ENCODE assay signal across 12 cellular contexts in genomic region chr11:47377571-47378010, GRCh38. TPM values are rescaled to one million over a fixed set of nuclear protein-coding genes. Genes with fewer than 3 reads are reported as not detected.
DNase-seq lines count a peak whose midpoint lies in the region; ATAC-seq and TF ChIP-seq lines count a peak whose summit lies in the region.
"Had no signal": no experiment of that assay in that cellular context is flagged by ENCODE, and none has a peak within 500 bp of the region (broad histone marks: within the 10 kb centered on the region; RNA-seq: fewer than 3 reads in every experiment).

No MANE protein-coding gene starts in this region.

- peaks cover 45% of the 10 kb centered on the region for H3K4me1 ChIP-seq in OCI-LY1 (ENCODE audit: insufficient read depth, low read length, severe bottlenecking)
- H3K4me1 ChIP-seq in left ventricle myocardium inferior = no peaks in the 10 kb centered on the region

- no peaks in the 10 kb centered on the region for H3K9me3 ChIP-seq in OCI-LY1 (ENCODE audit: low read length)
- no peaks in the 10 kb centered on the region for H3K9me3 ChIP-seq in left ventricle myocardium inferior (replicated peaks)

- no peaks in the 10 kb centered on the region for H4K20me1 ChIP-seq in OCI-LY1 (ENCODE audit: insufficient read depth, low read length)

- peaks cover 14% of the 10 kb centered on the region; the same call in 1 of the 2 replicates for H3K79me2 ChIP-seq in OCI-LY1 (ENCODE audit: insufficient read depth, low read length)

- H3K27me3 ChIP-seq in OCI-LY1 (ENCODE audit: insufficient read depth, low read length) (no peaks in the 10 kb centered on the region), left ventricle myocardium inferior (ENCODE audit: low read depth) (no peaks in the 10 kb centered on the region)

- H3K36me3 ChIP-seq in OCI-LY1 (ENCODE audit: insufficient read depth, low read length) = peaks cover 21% of the 10 kb centered on the region
- H3K36me3 ChIP-seq in left ventricle myocardium inferior = no peaks in the 10 kb centered on the region

- H3K9me2 ChIP-seq in OCI-LY1 (ENCODE audit: low read depth, low read length) = no peaks in the 10 kb centered on the region

- H3K4me3 ChIP-seq in OCI-LY1 (ENCODE audit: low read depth, low read length, poor library complexity, severe bottlenecking) (peak overlapping the region; percentile 86), left ventricle myocardium inferior (peak overlapping the region; percentile 45), foreskin fibroblast (ENCODE audit: low read depth in 1 of 2, low read length in 2 of 2) (no peak overlapping the region)

- H3K27ac ChIP-seq in OCI-LY1 (ENCODE audit: low read depth, low read length, poor library complexity, severe bottlenecking) (peak overlapping the region; percentile 90), left ventricle myocardium inferior (replicated peaks) (peak overlapping the region; percentile 54)

- peaks cover 19% of the 10 kb centered on the region for H3K4me1 Mint-ChIP-seq in stimulated activated effector memory CD8-positive, alpha-beta T cell treated with anti-CD3 and anti-CD28 coated beads, Interleukin-12 subunit alpha, Interleukin-12 subunit beta, amount 100 ng/mL, for 72 hours

- no peaks in the 10 kb centered on the region for H3K36me3 Mint-ChIP-seq in stimulated activated effector memory CD8-positive, alpha-beta T cell treated with anti-CD3 and anti-CD28 coated beads, Interleukin-12 subunit alpha, Interleukin-12 subunit beta, amount 100 ng/mL, for 72 hours
- H3K36me3 Mint-ChIP-seq: activated naive CD8-positive, alpha-beta T cell had no signal

- peak overlapping the region; percentile 26 for H3K27ac Mint-ChIP-seq in stimulated activated effector memory CD8-positive, alpha-beta T cell treated with anti-CD3 and anti-CD28 coated beads, Interleukin-12 subunit alpha, Interleukin-12 subunit beta, amount 100 ng/mL, for 72 hours
- H3K27ac Mint-ChIP-seq: activated naive CD8-positive, alpha-beta T cell had no signal

- no peaks in the 10 kb centered on the region for H3F3A ChIP-seq in OCI-LY1 (ENCODE audit: insufficient read depth, low read length)

- H3K4me2 ChIP-seq in OCI-LY1 (ENCODE audit: low read length) = peak overlapping the region; percentile 71

- intact Hi-C loops in left ventricle myocardium inferior (cut with micrococcal nuclease) = no loop called here

- H3K9ac ChIP-seq in OCI-LY1 (ENCODE audit: low read length) = peak overlapping the region; percentile 89

- no peak overlapping the region for H2AFZ ChIP-seq in OCI-LY1 (ENCODE audit: low read length)

- TF ChIP-seq CTCF in OCI-LY1 (IDR thresholded peaks at IDR 0.05; ENCODE audit: low read length) (no peak), left ventricle myocardium inferior (IDR thresholded peaks at IDR 0.05; ENCODE audit: borderline replicate concordance) (no peak), foreskin fibroblast (IDR thresholded peaks at IDR 0.05; ENCODE audit: low read depth, low read length) (no peak)

- DNase-seq in left ventricle myocardium inferior (no peak), foreskin fibroblast (no peak)
- DNase-seq in stimulated activated effector memory CD8-positive, alpha-beta T cell treated with anti-CD3 and anti-CD28 coated beads, Interleukin-12 subunit alpha, Interleukin-12 subunit beta, amount 100 ng/mL, for 72 hours (ENCODE audit: low spot score in 2 of 2) = no peak
- DNase-seq in activated CD8-positive, alpha-beta memory T cell treated with anti-CD3 and anti-CD28 coated beads for 24 hours = no peak
- DNase-seq: NCI-H82 had no signal

- peak; percentile 15 for ATAC-seq in GM19035 (IDR thresholded peaks at IDR 0.05; ENCODE audit: unreplicated experiment)
- ATAC-seq in stimulated activated effector memory CD8-positive, alpha-beta T cell treated with anti-CD3 and anti-CD28 coated beads, Interleukin-12 subunit alpha, Interleukin-12 subunit beta, amount 100 ng/mL, for 72 hours = no peak
- no peak for ATAC-seq in GM18520 (IDR thresholded peaks at IDR 0.05; ENCODE audit: unreplicated experiment)
- no peak for ATAC-seq in HG02763 (IDR thresholded peaks at IDR 0.05; ENCODE audit: unreplicated experiment)

- no peaks in the 10 kb centered on the region for H3K9me3 Mint-ChIP-seq in stimulated activated effector memory CD8-positive, alpha-beta T cell treated with anti-CD3 and anti-CD28 coated beads, Interleukin-12 subunit alpha, Interleukin-12 subunit beta, amount 100 ng/mL, for 72 hours

- peak overlapping the region; percentile 31 for H3K4me3 Mint-ChIP-seq in stimulated activated effector memory CD8-positive, alpha-beta T cell treated with anti-CD3 and anti-CD28 coated beads, Interleukin-12 subunit alpha, Interleukin-12 subunit beta, amount 100 ng/mL, for 72 hours
- H3K4me3 Mint-ChIP-seq: activated naive CD8-positive, alpha-beta T cell had no signal

RNA-seq across cellular contexts. Expression of gene SPI1, which starts 0.8 kb away (rescaled TPM):
- 8.3 TPM for total RNA-seq in left ventricle myocardium inferior
- total RNA-seq: epithelial cell of proximal tubule had no signal

RNA-seq across cellular contexts. Expression of gene MYBPC3, which starts 25.1 kb away (rescaled TPM):
- 2,538 TPM for total RNA-seq in left ventricle myocardium inferior
- total RNA-seq: epithelial cell of proximal tubule, urinary bladder had no signal

RNA-seq across cellular contexts. Expression of gene SLC39A13, which starts 30.8 kb away (rescaled TPM):
- 36.5 TPM for total RNA-seq in left ventricle myocardium inferior

RNA-seq across cellular contexts. Expression of gene PSMC3, which starts 48.6 kb away (rescaled TPM):
- total RNA-seq in left ventricle myocardium inferior = 146 TPM

Comparison
In these comparisons a context has a peak if more than half of its experiments do, and no peak if none do; other contexts are left out.
1. H3K4me3 ChIP-seq: peak in OCI-LY1 (single experiment) and left ventricle myocardium inferior (single experiment); none in foreskin fibroblast (0 of 2).